In the genomic region with DNA sequence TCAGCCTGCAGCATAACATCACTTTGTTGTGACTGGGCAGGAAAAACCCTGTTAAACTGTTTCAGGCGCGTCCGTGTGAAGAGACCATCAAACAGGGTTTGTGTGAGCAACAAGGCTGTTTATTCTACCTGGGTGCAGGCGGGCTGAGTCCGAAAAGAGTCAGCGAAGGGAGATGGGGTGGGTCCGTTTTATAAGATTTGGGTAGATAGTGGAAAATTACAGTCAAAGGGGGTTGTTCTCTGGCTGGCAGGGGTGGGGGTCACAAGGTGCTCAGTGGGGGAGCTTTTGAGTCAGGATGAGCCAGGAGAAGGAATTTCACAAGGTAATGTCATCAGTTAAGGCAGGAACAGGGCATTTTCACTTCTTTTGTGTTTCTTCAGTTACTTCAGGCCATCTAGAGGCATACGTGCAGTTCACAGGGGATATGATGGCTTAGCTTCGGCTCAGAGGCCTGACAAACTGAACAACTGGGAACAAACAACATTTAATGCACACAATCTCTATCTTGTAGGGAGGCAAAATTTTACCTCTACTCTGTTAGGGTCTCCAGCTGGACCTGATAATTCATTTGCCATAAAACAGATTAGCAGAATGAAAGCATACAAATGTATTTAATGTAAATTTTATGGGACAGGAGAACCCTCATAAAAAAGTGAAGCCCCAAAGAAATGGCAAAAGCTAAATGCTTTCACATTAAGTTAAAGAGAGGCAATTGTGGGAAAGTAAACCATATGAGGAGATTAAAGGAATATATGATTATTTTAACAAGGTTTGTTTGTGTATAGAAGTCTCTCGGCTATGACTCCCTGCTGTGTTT, we compare ENCODE assay signal across 12 cellular contexts. TPM values are rescaled to one million over a fixed set of nuclear protein-coding genes. Genes with fewer than 3 reads are reported as not detected.
DNase-seq lines count a peak whose midpoint lies in the region; ATAC-seq and TF ChIP-seq lines count a peak whose summit lies in the region.
"Had no signal": no experiment of that assay in that cellular context is flagged by ENCODE, and none has a peak within 500 bp of the region (broad histone marks: within the 10 kb centered on the region; RNA-seq: fewer than 3 reads in every experiment).

No MANE protein-coding gene starts in this region.

- H2BK120ac ChIP-seq in IMR-90 (ENCODE audit: low read depth, low read length), result peak overlapping the region; percentile 49

- H3K36me3 Mint-ChIP-seq in Calu3 (ENCODE audit: insufficient read depth, unreplicated experiment), result peaks cover 85% of the 10 kb centered on the region
- peaks cover 9% of the 10 kb centered on the region for H3K36me3 Mint-ChIP-seq in activated CD8-positive, alpha-beta T cell treated with anti-CD3 and anti-CD28 coated beads for 36 hours (ENCODE audit: low read depth)
- H3K36me3 Mint-ChIP-seq in naive thymus-derived CD4-positive, alpha-beta T cell, result no peaks in the 10 kb centered on the region

- CTCF ChIA-PET in Calu3 (lab: Charles Lee), result no interaction called here
- CTCF ChIA-PET in IMR-90 (lab: Yijun Ruan, JAX), result interaction anchor here (0.9 kb wide), 1 partner anchor 14 kb away, joined by 3 read pairs; a partner anchor contains a TSS
- CTCF ChIA-PET in activated CD8-positive, alpha-beta T cell treated with anti-CD3 and anti-CD28 coated beads for 36 hours (lab: Charles Lee), result interaction anchor here (1.5 to 4.0 kb wide), 2 partner anchors 12 to 15 kb away, joined by 5 to 14 read pairs; a partner anchor contains a TSS
- CTCF ChIA-PET in naive thymus-derived CD4-positive, alpha-beta T cell (lab: Charles Lee), result interaction anchor here (3.6 to 6.6 kb wide), 2 partner anchors 16 to 35 kb away, joined by 21 to 69 read pairs; a partner anchor contains a TSS

- H3K27me3 ChIP-seq in IMR-90 (ENCODE audit: control insufficient read depth, insufficient read depth, low read length), result no peaks in the 10 kb centered on the region
- no peaks in the 10 kb centered on the region for H3K27me3 ChIP-seq in naive thymus-derived CD4-positive, alpha-beta T cell (ENCODE audit: control insufficient read depth in 2 of 2, insufficient read depth in 2 of 2, low read length in 2 of 2)

- no peak overlapping the region for H4K8ac ChIP-seq in IMR-90 (ENCODE audit: low read depth in 2 of 2, low read length in 2 of 2)

- H4K5ac ChIP-seq in IMR-90 (ENCODE audit: low read depth, low read length), result no peak overlapping the region

- H3K4me1 ChIP-seq in IMR-90 (ENCODE audit: control insufficient read depth, insufficient read depth, low read length), result peaks cover 4% of the 10 kb centered on the region
- H3K4me1 ChIP-seq in naive thymus-derived CD4-positive, alpha-beta T cell (ENCODE audit: control insufficient read depth in 2 of 2, insufficient read depth in 2 of 2, low read length in 2 of 2), result peaks cover 27 to 30% of the 10 kb centered on the region in 2 donors

- peak overlapping the region; percentile 100 for H3K27ac Mint-ChIP-seq in Calu3 (ENCODE audit: unreplicated experiment)
- H3K27ac Mint-ChIP-seq in activated CD8-positive, alpha-beta T cell treated with anti-CD3 and anti-CD28 coated beads for 36 hours, result peak overlapping the region; percentile 75
- peak overlapping the region in 7 of 9 donors; percentile 13 to 99 (median 73) for H3K27ac Mint-ChIP-seq in naive thymus-derived CD4-positive, alpha-beta T cell

- H3K79me1 ChIP-seq in IMR-90 (ENCODE audit: low read depth in 1 of 2, low read length in 2 of 2), result no peaks in the 10 kb centered on the region

- intact Hi-C loops in Calu3 (cut with micrococcal nuclease; ENCODE audit: unreplicated experiment), result no loop called here
- intact Hi-C loops in IMR-90 (cut with micrococcal nuclease), result loop anchor here (10.0 kb wide), 1 partner anchor 1806 kb away; a partner anchor contains a TSS
- intact Hi-C loops in activated CD8-positive, alpha-beta T cell treated with anti-CD3 and anti-CD28 coated beads for 36 hours (cut with micrococcal nuclease), result no loop called here
- intact Hi-C loops in naive thymus-derived CD4-positive, alpha-beta T cell (cut with micrococcal nuclease), result loop anchor here (5.0 to 10.0 kb wide), 4 partner anchors 506 to 1783 kb away; a partner anchor contains a TSS

- TF ChIP-seq POLR2A in IMR-90 (IDR thresholded peaks at IDR 0.05; ENCODE audit: low read depth, low read length), result no peak

- peak overlapping the region; percentile 30 for H3K14ac ChIP-seq in IMR-90 (replicated peaks; ENCODE audit: low read depth, low read length)

- H4K20me1 ChIP-seq in IMR-90 (ENCODE audit: insufficient read depth, low read length), result no peaks in the 10 kb centered on the region

- no peak for DNase-seq in Calu3
- DNase-seq in IMR-90, result peak; percentile 37
- DNase-seq in activated CD8-positive, alpha-beta T cell treated with anti-CD3 and anti-CD28 coated beads for 36 hours, result no peak
- no peak for DNase-seq in naive thymus-derived CD4-positive, alpha-beta T cell
- DNase-seq in Kasumi-1 (lab: John Stamatoyannopoulos, UW), result no peak
- DNase-seq in NCI-H2081 treated with DMSO at 0.1 percent for 48 hours (lab: John Stamatoyannopoulos, UW), result no peak
- DNase-seq in epidermal melanocyte (ENCODE audit: insufficient read length, low spot score), result no peak
- DNase-seq: activated B cell treated with CpG ODN at 0.5 μM for 24 hours; gastrocnemius medialis; NCI-H2171 treated with DMSO at 0.1 percent for 48 hours; stimulated activated CD4-positive, alpha-beta T cell treated with anti-CD3 and anti-CD28 coated beads, Interleukin-15, amount 100 ng/mL, for 24 hours had no signal

- H2AK5ac ChIP-seq in IMR-90 (ENCODE audit: low read depth, low read length), result no peak overlapping the region

- H3K27me3 Mint-ChIP-seq in Calu3 (ENCODE audit: unreplicated experiment), result peaks cover 13% of the 10 kb centered on the region
- H3K27me3 Mint-ChIP-seq in activated CD8-positive, alpha-beta T cell treated with anti-CD3 and anti-CD28 coated beads for 36 hours, result peaks cover 3% of the 10 kb centered on the region
- H3K27me3 Mint-ChIP-seq in naive thymus-derived CD4-positive, alpha-beta T cell, result peaks cover 0 to 7% (median 0%) of the 10 kb centered on the region in 5 donors

- H3K9me1 ChIP-seq in IMR-90 (ENCODE audit: insufficient read depth, low read length), result no peaks in the 10 kb centered on the region

- ATAC-seq in IMR-90 (ENCODE audit: low read depth), result no peak
- ATAC-seq in activated CD8-positive, alpha-beta T cell treated with anti-CD3 and anti-CD28 coated beads for 36 hours, result no peak
- no peak for ATAC-seq in naive thymus-derived CD4-positive, alpha-beta T cell
- no peak for ATAC-seq in GM21619 (IDR thresholded peaks at IDR 0.05; ENCODE audit: unreplicated experiment)
- ATAC-seq: gastrocnemius medialis had no signal

- H3K27ac ChIP-seq in IMR-90 (ENCODE audit: insufficient read depth, low read length), result no peak overlapping the region
- no peak overlapping the region for H3K27ac ChIP-seq in naive thymus-derived CD4-positive, alpha-beta T cell (ENCODE audit: low read depth, low read length)
- H3K27ac ChIP-seq: gastrocnemius medialis had no signal

- H2BK5ac ChIP-seq in IMR-90 (ENCODE audit: low read depth, low read length, poor library complexity, severe bottlenecking), result peak overlapping the region; percentile 17

- H3K9ac ChIP-seq in IMR-90 (ENCODE audit: low read depth, low read length), result no peak overlapping the region; the same call in 1 of the 2 replicates

- no peaks in the 10 kb centered on the region for H3K9me3 Mint-ChIP-seq in Calu3 (ENCODE audit: low read depth, unreplicated experiment)
- H3K9me3 Mint-ChIP-seq in activated CD8-positive, alpha-beta T cell treated with anti-CD3 and anti-CD28 coated beads for 36 hours, result no peaks in the 10 kb centered on the region
- H3K9me3 Mint-ChIP-seq in naive thymus-derived CD4-positive, alpha-beta T cell, result peaks cover 0 to 6% (median 0%) of the 10 kb centered on the region in 11 donors
- H3K9me3 Mint-ChIP-seq: activated B cell treated with CpG ODN at 0.5 μM for 24 hours had no signal

- no peak for TF ChIP-seq RAD21 in IMR-90 (IDR thresholded peaks at IDR 0.05; ENCODE audit: low read length)

- H3K23ac ChIP-seq in IMR-90 (ENCODE audit: low read depth, low read length), result no peak overlapping the region

- H3K36me3 ChIP-seq in IMR-90 (ENCODE audit: control insufficient read depth, insufficient read depth, low read length), result no peaks in the 10 kb centered on the region
- H3K36me3 ChIP-seq in naive thymus-derived CD4-positive, alpha-beta T cell (ENCODE audit: control insufficient read depth in 2 of 3, insufficient read depth in 3 of 3, low read length in 3 of 3), result no peaks in the 10 kb centered on the region
- H3K36me3 ChIP-seq: gastrocnemius medialis had no signal

- H3K4me3 Mint-ChIP-seq in Calu3 (ENCODE audit: low read depth, unreplicated experiment), result peak overlapping the region; percentile 53
- H3K4me3 Mint-ChIP-seq in activated CD8-positive, alpha-beta T cell treated with anti-CD3 and anti-CD28 coated beads for 36 hours, result peak overlapping the region; percentile 39
- peak overlapping the region in 4 of 10 donors; percentile 21 to 35 (median 29) for H3K4me3 Mint-ChIP-seq in naive thymus-derived CD4-positive, alpha-beta T cell
- H3K4me3 Mint-ChIP-seq: activated B cell treated with CpG ODN at 0.5 μM for 24 hours had no signal

- H2AFZ ChIP-seq in IMR-90 (replicated peaks; ENCODE audit: low read length, poor library complexity), result no peak overlapping the region

- H2BK20ac ChIP-seq in IMR-90 (ENCODE audit: low read depth, low read length), result peak overlapping the region; percentile 30; the same call in 1 of the 2 replicates

- no TSS peak for BruUV-seq in Calu3 (replicated peaks; lab: Mats Ljungman, UMichigan)
- BruUV-seq in IMR-90 (replicated peaks; lab: Mats Ljungman, UMichigan), result no TSS peak

- no peak overlapping the region; the same call in 1 of the 2 replicates for H4K91ac ChIP-seq in IMR-90 (ENCODE audit: insufficient read depth, low read depth, low read length)

- no peak overlapping the region for H3K4me3 ChIP-seq in IMR-90 (ENCODE audit: insufficient read depth, low read depth, low read length)
- no peak overlapping the region for H3K4me3 ChIP-seq in naive thymus-derived CD4-positive, alpha-beta T cell (ENCODE audit: low read length)
- H3K4me3 ChIP-seq: gastrocnemius medialis had no signal

- dilution Hi-C loops in IMR-90 (cut with HindIII; ENCODE audit: low sequenced_read_pairs, unreplicated experiment), result no loop called here

- WGBS in IMR-90 (ENCODE audit: extremely low coverage in 2 of 2, insufficient read length in 1 of 2), 2 experiments, result 76% methylated on average over 3 of the region's 10 CpGs; no CpG with 5 or more reads in 1 of the 2 experiments

- H2BK15ac ChIP-seq in IMR-90 (ENCODE audit: low read depth, low read length), result no peak overlapping the region

- H3K4me2 ChIP-seq in IMR-90 (ENCODE audit: low read depth, low read length), result no peak overlapping the region

- TF ChIP-seq CTCF in Calu3 (IDR thresholded peaks at IDR 0.05; ENCODE audit: unreplicated experiment) (no peak), IMR-90 (conservative IDR thresholded peaks at IDR 0.05; ENCODE audit: low read depth, low read length) (no peak)
- TF ChIP-seq CTCF in activated CD8-positive, alpha-beta T cell treated with anti-CD3 and anti-CD28 coated beads for 36 hours (IDR thresholded peaks at IDR 0.05), result no peak

- H2AK9ac ChIP-seq in IMR-90 (replicated peaks; ENCODE audit: low read depth, low read length, poor library complexity), result no peak overlapping the region

- in situ Hi-C loops in IMR-90 (cut with MboI; ENCODE audit: low sequenced_read_pairs), result no loop called here

- no peak overlapping the region for H3K56ac ChIP-seq in IMR-90 (ENCODE audit: extremely low read depth, insufficient read depth, low read length)

- peaks cover 90% of the 10 kb centered on the region for H3K4me1 Mint-ChIP-seq in Calu3 (ENCODE audit: low read depth, unreplicated experiment)
- H3K4me1 Mint-ChIP-seq in activated CD8-positive, alpha-beta T cell treated with anti-CD3 and anti-CD28 coated beads for 36 hours (ENCODE audit: low read depth), result peaks cover 56% of the 10 kb centered on the region
- peaks cover 13 to 78% (median 52%) of the 10 kb centered on the region in 7 donors for H3K4me1 Mint-ChIP-seq in naive thymus-derived CD4-positive, alpha-beta T cell

- H3K4ac ChIP-seq in IMR-90 (ENCODE audit: low read depth, low read length), result no peak overlapping the region

- POLR2A ChIA-PET in IMR-90 (lab: Charles Lee; ENCODE audit: unreplicated experiment), result interaction anchor here (1.0 kb wide), 1 partner anchor 15 kb away, joined by 3 read pairs; a partner anchor contains a TSS
- POLR2A ChIA-PET in activated CD8-positive, alpha-beta T cell treated with anti-CD3 and anti-CD28 coated beads for 36 hours (lab: Charles Lee), result interaction anchor here (0.7 to 23.0 kb wide), 13 partner anchors 8 to 1843 kb away, joined by 3 to 1376 read pairs (median 22); a partner anchor contains a TSS
- POLR2A ChIA-PET in naive thymus-derived CD4-positive, alpha-beta T cell (lab: Charles Lee), result interaction anchor here (0.6 to 42.5 kb wide), 23 partner anchors 6 to 1865 kb away, joined by 3 to 2497 read pairs (median 33); a partner anchor contains a TSS

- H3K9me3 ChIP-seq in IMR-90 (ENCODE audit: control insufficient read depth, insufficient read depth, low read length), result no peaks in the 10 kb centered on the region
- no peaks in the 10 kb centered on the region for H3K9me3 ChIP-seq in naive thymus-derived CD4-positive, alpha-beta T cell (ENCODE audit: control insufficient read depth in 2 of 3, low read length in 3 of 3)
- H3K9me3 ChIP-seq: gastrocnemius medialis had no signal

- H3K18ac ChIP-seq in IMR-90 (ENCODE audit: low read depth, low read length), result no peak overlapping the region

RNA-seq across cellular contexts. Expression of a gene that starts 58.3 kb away (rescaled TPM):
- total RNA-seq in Calu3 (2022) (24.9 and 27.1 TPM in 2 replicates), IMR-90 (2012; rRNA removed) (13.6 and 14.9 TPM in 2 replicates)
- 11.7 and 15.7 TPM in 2 replicates for polyA plus RNA-seq in IMR-90 (2012; rRNA removed)
- 9.0 and 14.0 TPM in 2 replicates for polyA plus RNA-seq in IMR-90 (2012; cell fraction: cytosol; rRNA removed)
- 8.4 and 16.6 TPM in 2 replicates for polyA plus RNA-seq in IMR-90 (2012; cell fraction: nucleus; rRNA removed; ENCODE audit: low replicate concordance)
- total RNA-seq in activated CD8-positive, alpha-beta T cell treated with anti-CD3 and anti-CD28 coated beads for 36 hours, result under 1 TPM; 0.25 to 0.56 TPM
- total RNA-seq in naive thymus-derived CD4-positive, alpha-beta T cell, result 1 to 10 TPM; 1.5 to 4.6 (median 2.5) TPM
- under 1 TPM; 0.65 to 0.85 TPM for polyA plus RNA-seq in naive thymus-derived CD4-positive, alpha-beta T cell

Comparison
In these comparisons a context has a peak if more than half of its experiments do, and no peak if none do; other contexts are left out.
1. intact Hi-C loops: an anchor here in IMR-90 (10.0 kb wide) and naive thymus-derived CD4-positive, alpha-beta T cell (5.0 to 10.0 kb wide); none called in Calu3 and activated CD8-positive, alpha-beta T cell treated with anti-CD3 and anti-CD28 coated beads for 36 hours.